Comparison of ENCODE assay signal across 26 cellular contexts in genomic region chr11:1434941-1435340, GRCh38. TPM values are rescaled to one million over a fixed set of nuclear protein-coding genes. Genes with fewer than 3 reads are reported as not detected.
DNase-seq lines count a peak whose midpoint lies in the region; ATAC-seq and TF ChIP-seq lines count a peak whose summit lies in the region.
"Had no signal": no experiment of that assay in that cellular context is flagged by ENCODE, and none has a peak within 500 bp of the region (broad histone marks: within the 10 kb centered on the region; RNA-seq: fewer than 3 reads in every experiment).

No MANE protein-coding gene starts in this region.

- no peak for TF ChIP-seq CTCF in activated B cell treated with CpG ODN at 0.5 μM for 24 hours (IDR thresholded peaks at IDR 0.05)

- peaks cover 16% of the 10 kb centered on the region for H3K27me3 Mint-ChIP-seq in stimulated activated naive CD8-positive, alpha-beta T cell treated with anti-CD3 and anti-CD28 coated beads, Interleukin-15, amount 100 ng/mL, for 72 hours
- H3K27me3 Mint-ChIP-seq in activated B cell treated with CpG ODN at 0.5 μM for 24 hours: no peaks in the 10 kb centered on the region
- H3K27me3 Mint-ChIP-seq: B cell; CD4-positive, alpha-beta memory T cell; CD4-positive, CD25-positive, alpha-beta regulatory T cell; CD8-positive, alpha-beta memory T cell had no signal

- POLR2A ChIA-PET in activated B cell treated with CpG ODN at 0.5 μM for 24 hours (lab: Charles Lee): no interaction called here

- CTCF ChIA-PET in activated B cell treated with CpG ODN at 0.5 μM for 24 hours (lab: Charles Lee): no interaction called here

- peak; percentile 52 for ATAC-seq in stimulated activated naive CD8-positive, alpha-beta T cell treated with anti-CD3 and anti-CD28 coated beads, Interleukin-15, amount 100 ng/mL, for 72 hours
- no peak for ATAC-seq in stimulated activated naive CD8-positive, alpha-beta T cell treated with anti-CD3 and anti-CD28 coated beads, Interleukin-15, Interleukin-2, amounts not matched to agents 100 U/mL and 50 U/mL, for 24 hours
- ATAC-seq in activated B cell treated with CpG ODN at 0.5 μM for 24 hours (ENCODE audit: low read depth) (no peak), GM19397 (IDR thresholded peaks at IDR 0.05; ENCODE audit: unreplicated experiment) (no peak)
- ATAC-seq: CD8-positive, alpha-beta T cell had no signal

- H3K9me3 Mint-ChIP-seq in stimulated activated naive CD8-positive, alpha-beta T cell treated with anti-CD3 and anti-CD28 coated beads, Interleukin-15, amount 100 ng/mL, for 72 hours: no peaks in the 10 kb centered on the region
- no peaks in the 10 kb centered on the region for H3K9me3 Mint-ChIP-seq in activated B cell treated with CpG ODN at 0.5 μM for 24 hours
- H3K9me3 Mint-ChIP-seq: CD14-positive monocyte; CD4-positive, alpha-beta T cell; CD4-positive, CD25-positive, alpha-beta regulatory T cell; CD8-positive, alpha-beta memory T cell; CD8-positive, alpha-beta T cell had no signal

- no peak overlapping the region for H3K27ac Mint-ChIP-seq in stimulated activated naive CD8-positive, alpha-beta T cell treated with anti-CD3 and anti-CD28 coated beads, Interleukin-15, amount 100 ng/mL, for 72 hours
- H3K27ac Mint-ChIP-seq in activated B cell treated with CpG ODN at 0.5 μM for 24 hours: peak overlapping the region; percentile 31
- H3K27ac Mint-ChIP-seq: B cell; CD14-positive monocyte; CD4-positive, alpha-beta memory T cell; CD4-positive, alpha-beta T cell; CD8-positive, alpha-beta T cell had no signal

- peaks cover 4% of the 10 kb centered on the region for H3K4me1 Mint-ChIP-seq in stimulated activated naive CD8-positive, alpha-beta T cell treated with anti-CD3 and anti-CD28 coated beads, Interleukin-15, amount 100 ng/mL, for 72 hours
- H3K4me1 Mint-ChIP-seq in activated B cell treated with CpG ODN at 0.5 μM for 24 hours: no peaks in the 10 kb centered on the region
- H3K4me1 Mint-ChIP-seq: B cell; CD14-positive monocyte; CD4-positive, alpha-beta memory T cell; CD8-positive, alpha-beta memory T cell had no signal

- H3K4me3 Mint-ChIP-seq in stimulated activated naive CD8-positive, alpha-beta T cell treated with anti-CD3 and anti-CD28 coated beads, Interleukin-15, amount 100 ng/mL, for 72 hours: no peak overlapping the region
- H3K4me3 Mint-ChIP-seq in activated B cell treated with CpG ODN at 0.5 μM for 24 hours: no peak overlapping the region
- H3K4me3 Mint-ChIP-seq: B cell; CD14-positive monocyte; CD4-positive, alpha-beta memory T cell; CD4-positive, alpha-beta T cell; CD4-positive, CD25-positive, alpha-beta regulatory T cell; CD8-positive, alpha-beta memory T cell; CD8-positive, alpha-beta T cell had no signal

- H3K36me3 Mint-ChIP-seq in activated B cell treated with CpG ODN at 0.5 μM for 24 hours (ENCODE audit: low read depth): no peaks in the 10 kb centered on the region
- H3K36me3 Mint-ChIP-seq: CD14-positive monocyte; CD4-positive, alpha-beta memory T cell; CD4-positive, CD25-positive, alpha-beta regulatory T cell; CD8-positive, alpha-beta memory T cell; CD8-positive, alpha-beta T cell had no signal

- no peak for DNase-seq in stimulated activated naive CD8-positive, alpha-beta T cell treated with anti-CD3 and anti-CD28 coated beads, Interleukin-15, amount 100 ng/mL, for 72 hours
- no peak for DNase-seq in stimulated activated naive CD8-positive, alpha-beta T cell treated with anti-CD3 and anti-CD28 coated beads, Interleukin-15, Interleukin-2, amounts not matched to agents 100 U/mL and 50 U/mL, for 24 hours
- DNase-seq in activated B cell treated with CpG ODN at 0.5 μM for 24 hours: no peak
- DNase-seq: 8988T; ACHN; AML-193; BE2C; C1 segment of cervical spinal cord; Caco-2; Calu3; CD4-positive, alpha-beta memory T cell; CD4-positive, alpha-beta T cell; CD4-positive, CD25-positive, alpha-beta regulatory T cell; CD8-positive, alpha-beta memory T cell; CD8-positive, alpha-beta T cell; COR-L47; DMS 273 treated with DMSO at 0.1 percent for 48 hours; DMS153; DMS53; DMS79; DMS79 treated with DMSO at 0.1 percent for 48 hours; DND-41; EL had no signal

- intact Hi-C loops in activated B cell treated with CpG ODN at 0.5 μM for 24 hours (cut with micrococcal nuclease): no loop called here

RNA-seq across cellular contexts. Expression of gene BRSK2, which starts 45.2 kb away (rescaled TPM):
- total RNA-seq in activated B cell treated with CpG ODN at 0.5 μM for 24 hours: 0.11 and 0.37 TPM in 2 replicates

RNA-seq across cellular contexts. Expression of gene MOB2, which starts 51.6 kb away (rescaled TPM):
- 29.5 and 34.4 TPM in 2 replicates for total RNA-seq in activated B cell treated with CpG ODN at 0.5 μM for 24 hours
